Comparison of ENCODE assay signal across 17 cellular contexts in genomic region chr11:23151819-23152218, GRCh38.
"Had no signal": no experiment of that assay in that cellular context is flagged by ENCODE, and none has a peak within 500 bp of the region (broad histone marks: within the 10 kb centered on the region; RNA-seq: fewer than 3 reads in every experiment).

No MANE protein-coding gene starts in this region.

- H3K4me1 ChIP-seq: gastrocnemius medialis, heart right ventricle, right atrium auricular region, sigmoid colon had no signal

- H3K4me3 ChIP-seq: coronary artery, gastrocnemius medialis, heart right ventricle, right atrium auricular region, sigmoid colon, skin epidermis had no signal

- H3K9me3 ChIP-seq: gastrocnemius medialis, heart right ventricle, right atrium auricular region had no signal

- ATAC-seq: gastrocnemius medialis; heart right ventricle; left lobe of liver; naive thymus-derived CD4-positive, alpha-beta T cell had no signal

- H3K36me3 ChIP-seq: gastrocnemius medialis, heart right ventricle, right atrium auricular region, sigmoid colon had no signal

- H3K27ac ChIP-seq: coronary artery, gastrocnemius medialis, heart right ventricle, right atrium auricular region, sigmoid colon, skin epidermis had no signal

- H3K27me3 ChIP-seq: gastrocnemius medialis, heart right ventricle, right atrium auricular region, sigmoid colon had no signal

- DNase-seq: effector CD4-positive, alpha-beta T cell; endodermal cell; gastrocnemius medialis; heart right ventricle; hypothalamus; islet precursor cell; mammary epithelial cell; naive thymus-derived CD4-positive, alpha-beta T cell; nephron progenitor cell; posterior cingulate gyrus; sigmoid colon; stimulated activated naive CD4-positive, alpha-beta T cell treated with Interleukin-2 at 50 U/mL for 16 hours; trophoblast cell had no signal
